Comparison of ENCODE assay signal across 9 cellular contexts in the genomic region with DNA sequence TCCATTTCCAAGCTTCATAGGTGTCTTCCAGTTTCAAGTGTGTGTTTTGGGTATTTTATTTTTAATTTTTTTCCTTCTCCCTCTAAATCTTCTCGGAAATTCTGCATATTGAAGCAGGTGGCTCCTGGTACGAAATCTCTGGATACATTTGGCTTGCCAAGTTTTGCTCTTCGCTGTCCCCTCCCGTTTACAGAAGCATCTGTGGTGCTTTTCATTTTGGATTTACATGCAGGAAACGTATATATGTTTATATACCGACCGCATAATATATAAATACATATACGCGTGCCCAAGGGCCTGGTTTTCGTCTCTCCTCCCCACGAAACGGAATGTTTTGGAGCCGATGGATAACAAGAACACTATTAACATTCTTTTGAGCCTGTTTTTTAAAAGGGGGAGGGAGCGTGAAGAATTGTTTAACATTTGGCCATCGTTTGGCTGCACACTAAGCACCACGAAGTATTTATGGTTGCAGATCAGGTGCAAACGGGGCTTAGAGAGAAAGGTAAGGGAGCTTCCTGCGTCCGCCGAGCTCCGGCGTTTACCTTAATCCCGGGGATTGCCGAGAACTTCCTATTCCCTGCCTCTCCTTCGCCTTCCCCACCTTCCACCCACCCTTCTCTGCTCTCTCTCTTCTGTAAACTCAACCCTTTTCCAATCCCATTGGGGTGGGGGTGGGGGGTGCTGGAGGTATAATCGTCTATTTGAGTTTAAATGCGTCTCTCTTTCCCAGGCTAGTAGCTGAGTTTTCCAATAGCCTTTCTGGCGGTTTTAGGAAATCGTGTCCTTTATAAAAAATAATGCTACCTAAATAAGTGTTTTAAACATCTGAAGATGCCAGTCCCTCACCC. TPM values are rescaled to one million over a fixed set of nuclear protein-coding genes. Genes with fewer than 3 reads are reported as not detected.
DNase-seq lines count a peak whose midpoint lies in the region; ATAC-seq and TF ChIP-seq lines count a peak whose summit lies in the region.
"Had no signal": no experiment of that assay in that cellular context is flagged by ENCODE, and none has a peak within 500 bp of the region (broad histone marks: within the 10 kb centered on the region; RNA-seq: fewer than 3 reads in every experiment).

No MANE protein-coding gene starts in this region.

- peaks cover 35% of the 10 kb centered on the region for H3K4me1 ChIP-seq in body of pancreas

- H3K27me3 ChIP-seq in body of pancreas, result no peaks in the 10 kb centered on the region

- H3K4me3 ChIP-seq in body of pancreas, result peak overlapping the region; percentile 16 to 66

- peak overlapping the region in 1 of 4 donors; percentile 74 for H3K27ac ChIP-seq in body of pancreas

- no peak for ATAC-seq in body of pancreas
- no peak for ATAC-seq in GM18502 (IDR thresholded peaks at IDR 0.05; ENCODE audit: poor library complexity, unreplicated experiment)
- no peak for ATAC-seq in GM19455 (IDR thresholded peaks at IDR 0.05; ENCODE audit: unreplicated experiment)

- H3K9me3 ChIP-seq in body of pancreas, result no peaks in the 10 kb centered on the region

- no peak for TF ChIP-seq POLR2A in body of pancreas (IDR thresholded peaks at IDR 0.05)

- no peak for TF ChIP-seq CTCF in body of pancreas (IDR thresholded peaks at IDR 0.05)

- 1 to 3% methylated on average over 29 of the region's 29 CpGs for WGBS in body of pancreas, 2 donors

- H3K36me3 ChIP-seq in body of pancreas (replicated peaks in 1 of 2; ENCODE audit: insufficient read depth in 1 of 2, low read depth in 2 of 2), result no peaks in the 10 kb centered on the region

- peak; percentile 32 for DNase-seq in ELF-1 (ENCODE audit: low read depth, low spot score)
- peak; percentile 84 for DNase-seq in NCI-H146 treated with DMSO at 0.1 percent for 48 hours (lab: John Stamatoyannopoulos, UW; ENCODE audit: unreplicated experiment)
- DNase-seq in body of pancreas, result peak in 2 of 4 donors; percentile 6 to 25
- peak; percentile 30 for DNase-seq in kidney tubule cell (ENCODE audit: low spot score)
- DNase-seq in superior temporal gyrus (ENCODE audit: extremely low spot score), result peak; percentile 73
- DNase-seq in cortex of kidney (lab: John Stamatoyannopoulos, UW), result no peak

- intact Hi-C loops in body of pancreas (cut with DNase I), result no loop called here

RNA-seq across cellular contexts. Expression of a gene that starts 1.1 kb away (rescaled TPM):
- total RNA-seq in body of pancreas, result 1 to 10 TPM in 1 of 2 donors, under 1 TPM in 1; 0.52 to 1.3 TPM
- total RNA-seq: T-helper 2 cell treated with Interferon-gamma antibody and Interleukin-4, amounts not matched to agents 100 ng/mL and 5 ng/mL, for 36 hours had no signal
